ENCODE assay signal across 1 cellular context in genomic region chr9:110641350-110641749, GRCh38.
TF ChIP-seq lines count a peak whose summit lies in the region.

No MANE protein-coding gene starts in this region.

TF ChIP-seq in IMR-90, 13 proteins besides CTCF, POLR2A, EP300 and RAD21 (continued from another document):
- TF ChIP-seq ELK1 (IDR thresholded peaks at IDR 0.05; ENCODE audit: borderline replicate concordance, low read depth, low read length) (no peak), NFE2L2 (IDR thresholded peaks at IDR 0.05; ENCODE audit: low read depth, low read length) (no peak), RFX5 (IDR thresholded peaks at IDR 0.05; ENCODE audit: low read depth, low read length) (no peak), FOS (IDR thresholded peaks at IDR 0.05; ENCODE audit: low read depth, low read length) (no peak), CEBPB (IDR thresholded peaks at IDR 0.05; ENCODE audit: low read depth, low read length) (no peak), MXI1 (IDR thresholded peaks at IDR 0.05; ENCODE audit: borderline replicate concordance, low read depth, low read length) (no peak), CHD1 (IDR thresholded peaks at IDR 0.05; ENCODE audit: low read depth, low read length) (no peak), SMC3 (IDR thresholded peaks at IDR 0.05; ENCODE audit: low read depth, low read length) (no peak), MAZ (IDR thresholded peaks at IDR 0.05; ENCODE audit: borderline replicate concordance, low read depth, low read length) (no peak), MAFK (IDR thresholded peaks at IDR 0.05; ENCODE audit: low read depth, low read length) (no peak), BHLHE40 (IDR thresholded peaks at IDR 0.05; ENCODE audit: low read depth, low read length) (no peak)
TF ChIP-seq in IMR-90: peak in this region for 0.
